ENCODE assay signal across 30 cellular contexts in the genomic region with DNA sequence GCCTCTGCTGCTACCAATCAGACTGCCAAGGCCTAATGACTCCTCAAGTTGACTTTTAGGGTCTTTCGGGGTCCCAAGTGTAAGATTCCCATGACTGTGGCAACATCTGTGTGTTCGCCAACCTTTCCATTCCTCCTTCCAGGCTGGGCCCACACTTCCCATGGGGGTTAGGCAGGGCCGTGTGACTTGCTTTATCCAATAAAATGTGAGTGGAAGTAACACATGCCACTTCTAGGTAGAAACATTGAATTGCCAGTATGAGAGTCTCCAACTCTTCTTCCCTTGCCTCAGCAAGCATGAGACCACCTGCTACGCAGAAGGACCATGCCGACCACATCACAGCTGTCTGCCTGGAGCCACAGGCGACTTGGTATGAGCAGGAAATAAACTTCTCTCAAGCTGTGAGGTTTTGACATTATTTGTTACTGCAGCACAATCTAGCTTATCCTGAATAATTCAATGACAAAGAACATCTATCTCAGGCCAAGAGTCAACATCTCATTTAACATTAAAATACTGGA.
"Had no signal": no experiment of that assay in that cellular context is flagged by ENCODE, and none has a peak within 500 bp of the region (broad histone marks: within the 10 kb centered on the region; RNA-seq: fewer than 3 reads in every experiment).

No MANE protein-coding gene starts in this region.

- H3K27me3 Mint-ChIP-seq: activated CD4-positive, alpha-beta memory T cell treated with anti-CD3 and anti-CD28 coated beads, Interleukin-2, amount 10 ng/mL, durations not matched to agents 7 days and 5 days; activated naive CD4-positive, alpha-beta T cell treated with anti-CD3 and anti-CD28 coated beads, Interleukin-2, amount 50 U/mL, for 24 hours; activated naive CD8-positive, alpha-beta T cell treated with anti-CD3 and anti-CD28 coated beads, Interleukin-2, amount 50 U/mL, for 24 hours; natural killer cell treated with Interleukin-12 subunit alpha and Interleukin-12 subunit beta and Interleukin-15 and Interleukin-18, amount 100 ng/mL, for 72 hours; type B pancreatic cell had no signal

- ATAC-seq: activated CD8-positive, alpha-beta memory T cell treated with anti-CD3 and anti-CD28 coated beads, Interleukin-2, amount 10 ng/mL, durations not matched to agents 7 days and 5 days; activated naive CD8-positive, alpha-beta T cell treated with anti-CD3 and anti-CD28 coated beads, Interleukin-2, amount 50 U/mL, for 24 hours; foreskin keratinocyte; left lung; lower lobe of right lung; natural killer cell treated with Interleukin-12 subunit alpha and Interleukin-12 subunit beta and Interleukin-15 and Interleukin-18, amount 100 ng/mL, for 72 hours; psoas muscle; stimulated activated naive CD8-positive, alpha-beta T cell treated with anti-CD3 and anti-CD28 coated beads, Interleukin-15, Interleukin-2, amounts not matched to agents 100 U/mL and 50 U/mL, for 24 hours; T-helper 17 cell had no signal

- H3K4me1 Mint-ChIP-seq: activated CD4-positive, alpha-beta memory T cell treated with anti-CD3 and anti-CD28 coated beads, Interleukin-2, amount 10 ng/mL, durations not matched to agents 7 days and 5 days; activated CD4-positive, alpha-beta T cell treated with anti-CD3 and anti-CD28 coated beads, Interleukin-2, amount 10 ng/mL, durations not matched to agents 7 days and 5 days; activated naive CD4-positive, alpha-beta T cell treated with anti-CD3 and anti-CD28 coated beads, Interleukin-2, amount 50 U/mL, for 24 hours; activated naive CD8-positive, alpha-beta T cell treated with anti-CD3 and anti-CD28 coated beads, Interleukin-2, amount 50 U/mL, for 24 hours; endodermal cell; T-helper 17 cell had no signal

- H3K4me3 ChIP-seq: breast epithelium, esophagus muscularis mucosa, left lung, lower lobe of right lung, ovary, psoas muscle, right atrium auricular region, testis, uterus had no signal

- H3K4me3 Mint-ChIP-seq: activated CD4-positive, alpha-beta memory T cell treated with anti-CD3 and anti-CD28 coated beads, Interleukin-2, amount 10 ng/mL, durations not matched to agents 7 days and 5 days; activated CD4-positive, alpha-beta T cell treated with anti-CD3 and anti-CD28 coated beads, Interleukin-2, amount 10 ng/mL, durations not matched to agents 7 days and 5 days; activated CD8-positive, alpha-beta memory T cell treated with anti-CD3 and anti-CD28 coated beads, Interleukin-2, amount 10 ng/mL, durations not matched to agents 7 days and 5 days; activated naive CD4-positive, alpha-beta T cell treated with anti-CD3 and anti-CD28 coated beads, Interleukin-2, amount 50 U/mL, for 24 hours; activated naive CD8-positive, alpha-beta T cell treated with anti-CD3 and anti-CD28 coated beads, Interleukin-2, amount 50 U/mL, for 24 hours; dendritic cell treated with granulocyte-macrophage colony-stimulating factor and Interleukin-4, amounts not matched to agents 40 ng/mL and 50 ng/mL, for 4 days; endodermal cell; natural killer cell treated with Interleukin-12 subunit alpha and Interleukin-12 subunit beta and Interleukin-15 and Interleukin-18, amount 100 ng/mL, for 72 hours; T-helper 17 cell; type B pancreatic cell had no signal

- H3K9me3 ChIP-seq: lower lobe of right lung, neutrophil, ovary, testis had no signal

- H3K36me3 ChIP-seq: breast epithelium, esophagus muscularis mucosa, left lung, lower lobe of right lung, neutrophil, ovary, right atrium auricular region, uterus had no signal

- H3K27ac ChIP-seq: breast epithelium, esophagus muscularis mucosa, foreskin keratinocyte, left lung, lower lobe of right lung, neutrophil, ovary, psoas muscle, right atrium auricular region, testis, uterus had no signal

- H3K36me3 Mint-ChIP-seq: activated CD8-positive, alpha-beta memory T cell treated with anti-CD3 and anti-CD28 coated beads, Interleukin-2, amount 10 ng/mL, durations not matched to agents 7 days and 5 days; activated naive CD4-positive, alpha-beta T cell treated with anti-CD3 and anti-CD28 coated beads, Interleukin-2, amount 50 U/mL, for 24 hours; type B pancreatic cell had no signal

- H3K27me3 ChIP-seq: breast epithelium, esophagus muscularis mucosa, foreskin keratinocyte, left lung, neutrophil, ovary, right atrium auricular region, testis, uterus had no signal

- DNase-seq: activated CD4-positive, alpha-beta memory T cell treated with anti-CD3 and anti-CD28 coated beads, Interleukin-2, amount 10 ng/mL, durations not matched to agents 7 days and 5 days; activated CD4-positive, alpha-beta T cell treated with anti-CD3 and anti-CD28 coated beads for 1 hour; activated CD4-positive, alpha-beta T cell treated with anti-CD3 and anti-CD28 coated beads, Interleukin-2, amount 10 ng/mL, durations not matched to agents 7 days and 5 days; activated CD8-positive, alpha-beta memory T cell treated with anti-CD3 and anti-CD28 coated beads, Interleukin-2, amount 10 ng/mL, durations not matched to agents 7 days and 5 days; activated naive CD8-positive, alpha-beta T cell treated with anti-CD3 and anti-CD28 coated beads, Interleukin-2, amount 50 U/mL, for 24 hours; activated T-cell treated with anti-CD3 and anti-CD28 coated beads, Interleukin-2, amount 50 U/mL, for 48 hours; amygdala; central memory CD4-positive, alpha-beta T cell; endodermal cell; foreskin keratinocyte; mesendoderm; ovary; psoas muscle; stimulated activated CD4-positive, alpha-beta T cell treated with anti-CD3 and anti-CD28 coated beads, Interleukin-2, amount 100 ng/mL, for 48 hours; stimulated activated naive CD8-positive, alpha-beta T cell treated with anti-CD3 and anti-CD28 coated beads, Interleukin-15, Interleukin-2, amounts not matched to agents 100 U/mL and 50 U/mL, for 24 hours; T-helper 17 cell; T1000; testis; uterus had no signal

- H3K27ac Mint-ChIP-seq: activated CD4-positive, alpha-beta memory T cell treated with anti-CD3 and anti-CD28 coated beads, Interleukin-2, amount 10 ng/mL, durations not matched to agents 7 days and 5 days; activated CD4-positive, alpha-beta T cell treated with anti-CD3 and anti-CD28 coated beads, Interleukin-2, amount 10 ng/mL, durations not matched to agents 7 days and 5 days; activated CD8-positive, alpha-beta memory T cell treated with anti-CD3 and anti-CD28 coated beads, Interleukin-2, amount 10 ng/mL, durations not matched to agents 7 days and 5 days; activated naive CD4-positive, alpha-beta T cell treated with anti-CD3 and anti-CD28 coated beads, Interleukin-2, amount 50 U/mL, for 24 hours; activated naive CD8-positive, alpha-beta T cell treated with anti-CD3 and anti-CD28 coated beads, Interleukin-2, amount 50 U/mL, for 24 hours; activated T-helper 2 cell treated with anti-CD3 and anti-CD28 coated beads, Interferon-gamma antibody, Interleukin-2, Interleukin-4, amounts not matched to agents 10 μg/mL and 5 μg/mL and 100 μg/mL, durations not matched to agents 14 hours and 24 hours and 36 hours; dendritic cell treated with granulocyte-macrophage colony-stimulating factor and Interleukin-4, amounts not matched to agents 40 ng/mL and 50 ng/mL, for 4 days; endodermal cell; natural killer cell treated with Interleukin-12 subunit alpha and Interleukin-12 subunit beta and Interleukin-15 and Interleukin-18, amount 100 ng/mL, for 72 hours; T-helper 17 cell; type B pancreatic cell had no signal

- H3K4me1 ChIP-seq: breast epithelium, esophagus muscularis mucosa, left lung, lower lobe of right lung, psoas muscle, right atrium auricular region, testis, uterus had no signal

- H3K9me3 Mint-ChIP-seq: activated naive CD4-positive, alpha-beta T cell treated with anti-CD3 and anti-CD28 coated beads, Interleukin-2, amount 50 U/mL, for 24 hours; natural killer cell treated with Interleukin-12 subunit alpha and Interleukin-12 subunit beta and Interleukin-15 and Interleukin-18, amount 100 ng/mL, for 72 hours had no signal
